In genomic region chr2:96136123-96136720, GRCh38 we compare ENCODE assay signal across 29 cellular contexts. TPM values are rescaled to one million over a fixed set of nuclear protein-coding genes. Genes with fewer than 3 reads are reported as not detected.
A peak's percentile ranks its signal among the peaks of the same experiment; 100 is the strongest.
DNase-seq lines count a peak whose midpoint lies in the region; ATAC-seq and TF ChIP-seq lines count a peak whose summit lies in the region.
"Had no signal": no experiment of that assay in that cellular context is flagged by ENCODE, and none has a peak within 500 bp of the region (broad histone marks: within the 10 kb centered on the region; RNA-seq: fewer than 3 reads in every experiment).

No MANE protein-coding gene starts in this region.

- H3K36me3 ChIP-seq in neuronal stem cell (replicated peaks in 1 of 2; ENCODE audit: control insufficient read depth in 2 of 2, insufficient read depth in 2 of 2, low read length in 2 of 2), result no peaks in the 10 kb centered on the region
- no peaks in the 10 kb centered on the region for H3K36me3 ChIP-seq in lower lobe of right lung
- H3K36me3 ChIP-seq: brain microvascular endothelial cell, stomach, thyroid gland, vagina, WERI-Rb-1 had no signal

- H2AK5ac ChIP-seq in neuronal stem cell (ENCODE audit: low read depth, low read length), result peak overlapping the region; percentile 40

- no peaks in the 10 kb centered on the region for H3K79me1 ChIP-seq in neuronal stem cell (ENCODE audit: low read depth, low read length)

- ATAC-seq in lower lobe of right lung, result no peak

- no peak overlapping the region for H2BK15ac ChIP-seq in neuronal stem cell (ENCODE audit: low read length)

- DNase-seq in DMS 273 (lab: John Stamatoyannopoulos, UW; ENCODE audit: unreplicated experiment), result peak; percentile 64
- DNase-seq in DMS 273 treated with DMSO at 0.1 percent for 48 hours (lab: John Stamatoyannopoulos, UW), result no peak
- DNase-seq in activated naive CD4-positive, alpha-beta T cell treated with anti-CD3 and anti-CD28 coated beads, Interleukin-2, amount 10 ng/mL, durations not matched to agents 7 days and 5 days, result no peak
- no peak for DNase-seq in activated naive CD4-positive, alpha-beta T cell treated with Interleukin-2 at 50 U/mL for 16 hours
- peak; percentile 79 for DNase-seq in NCI-H69 (lab: John Stamatoyannopoulos, UW)
- no peak for DNase-seq in neuronal stem cell (ENCODE audit: low spot score)
- no peak for DNase-seq in lower lobe of right lung
- no peak for DNase-seq in MCF 10A (ENCODE audit: unreplicated experiment)
- DNase-seq: activated CD4-positive, alpha-beta T cell treated with anti-CD3 and anti-CD28 coated beads, Interleukin-2, amount 10 ng/mL, durations not matched to agents 7 days and 5 days; activated naive CD4-positive, alpha-beta T cell treated with anti-CD3 and anti-CD28 coated beads, Interleukin-2, amount 50 U/mL, for 16 hours; amniotic stem cell; brain microvascular endothelial cell; HCEC 1CT; hippocampal formation; KBM-7; mesendoderm; NCI-H1694; NCI-H526 treated with DMSO at 0.1 percent for 48 hours; occipital lobe; stomach; thyroid gland; WERI-Rb-1 had no signal

- no peak overlapping the region for H3K4ac ChIP-seq in neuronal stem cell (ENCODE audit: low read length)

- POLR2A ChIA-PET in MCF 10A (lab: Yijun Ruan, JAX), result no interaction called here

- H3K9ac ChIP-seq in neuronal stem cell (ENCODE audit: low read depth, low read length, poor library complexity), result no peak overlapping the region

- no peak overlapping the region for H2BK12ac ChIP-seq in neuronal stem cell (ENCODE audit: low read length)

- H3K27ac Mint-ChIP-seq in activated naive CD4-positive, alpha-beta T cell treated with anti-CD3 and anti-CD28 coated beads, Interleukin-2, amount 10 ng/mL, durations not matched to agents 7 days and 5 days, result peak overlapping the region; percentile 42
- H3K27ac Mint-ChIP-seq in MCF 10A (ENCODE audit: low read depth, unreplicated experiment), result no peak overlapping the region
- H3K27ac Mint-ChIP-seq: activated CD4-positive, alpha-beta T cell treated with anti-CD3 and anti-CD28 coated beads, Interleukin-2, amount 10 ng/mL, durations not matched to agents 7 days and 5 days had no signal

- no peak overlapping the region for H3K14ac ChIP-seq in neuronal stem cell (ENCODE audit: low read length)

- H3K4me3 ChIP-seq in neuronal stem cell (ENCODE audit: low read length in 2 of 2), result no peak overlapping the region
- H3K4me3 ChIP-seq in lower lobe of right lung, result no peak overlapping the region
- H3K4me3 ChIP-seq: stomach, thyroid gland, vagina had no signal

- H3K36me3 Mint-ChIP-seq in activated naive CD4-positive, alpha-beta T cell treated with anti-CD3 and anti-CD28 coated beads, Interleukin-2, amount 10 ng/mL, durations not matched to agents 7 days and 5 days, result no peaks in the 10 kb centered on the region
- no peaks in the 10 kb centered on the region for H3K36me3 Mint-ChIP-seq in MCF 10A (ENCODE audit: insufficient read depth, unreplicated experiment)

- no peaks in the 10 kb centered on the region for H3K9me3 Mint-ChIP-seq in activated naive CD4-positive, alpha-beta T cell treated with anti-CD3 and anti-CD28 coated beads, Interleukin-2, amount 10 ng/mL, durations not matched to agents 7 days and 5 days
- no peaks in the 10 kb centered on the region for H3K9me3 Mint-ChIP-seq in MCF 10A (ENCODE audit: unreplicated experiment)
- H3K9me3 Mint-ChIP-seq: activated CD4-positive, alpha-beta T cell treated with anti-CD3 and anti-CD28 coated beads, Interleukin-2, amount 10 ng/mL, durations not matched to agents 7 days and 5 days had no signal

- peak overlapping the region; percentile 30 for H3K18ac ChIP-seq in neuronal stem cell (ENCODE audit: low read length)

- H3K23ac ChIP-seq in neuronal stem cell (ENCODE audit: low read depth, low read length, poor library complexity), result no peak overlapping the region

- H3K9me3 ChIP-seq in neuronal stem cell (replicated peaks in 1 of 2; ENCODE audit: control insufficient read depth in 2 of 2, insufficient read depth in 1 of 2, low read depth in 1 of 2, low read length in 2 of 2) (peaks cover 0 to 2% of the 10 kb centered on the region in 2 donors), lower lobe of right lung (no peaks in the 10 kb centered on the region)
- H3K9me3 ChIP-seq: stomach, thyroid gland, vagina had no signal

- BruUV-seq in MCF 10A (replicated peaks; lab: Mats Ljungman, UMichigan), result no TSS peak

- H3K27me3 Mint-ChIP-seq in activated naive CD4-positive, alpha-beta T cell treated with anti-CD3 and anti-CD28 coated beads, Interleukin-2, amount 10 ng/mL, durations not matched to agents 7 days and 5 days, result peaks cover 5% of the 10 kb centered on the region
- H3K27me3 Mint-ChIP-seq in MCF 10A (ENCODE audit: insufficient read depth, unreplicated experiment), result peaks cover 25% of the 10 kb centered on the region
- H3K27me3 Mint-ChIP-seq: activated CD4-positive, alpha-beta T cell treated with anti-CD3 and anti-CD28 coated beads, Interleukin-2, amount 10 ng/mL, durations not matched to agents 7 days and 5 days had no signal

- H4K8ac ChIP-seq in neuronal stem cell (ENCODE audit: low read depth, low read length), result no peak overlapping the region

- WGBS in neuronal stem cell (ENCODE audit: extremely low coverage in 2 of 2, insufficient read length in 2 of 2, insufficient replicate concordance in 1 of 2), 2 donors, result no CpG with 5 or more reads among the region's 8 CpGs

- H3K4me2 ChIP-seq in neuronal stem cell (ENCODE audit: insufficient read depth, low read length, poor library complexity, severe bottlenecking), result no peak overlapping the region

- no peak overlapping the region for H2BK5ac ChIP-seq in neuronal stem cell (ENCODE audit: low read length)

- no peak overlapping the region for H3K4me3 Mint-ChIP-seq in activated naive CD4-positive, alpha-beta T cell treated with anti-CD3 and anti-CD28 coated beads, Interleukin-2, amount 10 ng/mL, durations not matched to agents 7 days and 5 days
- no peak overlapping the region for H3K4me3 Mint-ChIP-seq in MCF 10A (ENCODE audit: unreplicated experiment)
- H3K4me3 Mint-ChIP-seq: activated CD4-positive, alpha-beta T cell treated with anti-CD3 and anti-CD28 coated beads, Interleukin-2, amount 10 ng/mL, durations not matched to agents 7 days and 5 days had no signal

- H3K27me3 ChIP-seq in neuronal stem cell (ENCODE audit: control insufficient read depth in 3 of 3, insufficient read depth in 3 of 3, low read depth in 1 of 3, low read length in 3 of 3) (peaks cover 0 to 64% (median 2%) of the 10 kb centered on the region in 3 experiments), lower lobe of right lung (ENCODE audit: low read depth) (peaks cover 8% of the 10 kb centered on the region)
- H3K27me3 ChIP-seq: thyroid gland, vagina had no signal

- no peak overlapping the region for H2BK120ac ChIP-seq in neuronal stem cell (ENCODE audit: low read depth, low read length)

- TF ChIP-seq CTCF in lower lobe of right lung (IDR thresholded peaks at IDR 0.05) (no peak), MCF 10A (IDR thresholded peaks at IDR 0.05; ENCODE audit: unreplicated experiment) (no peak)

- no peak overlapping the region for H3K27ac ChIP-seq in neuronal stem cell (replicated peaks; ENCODE audit: low read length)
- H3K27ac ChIP-seq in lower lobe of right lung, result no peak overlapping the region
- H3K27ac ChIP-seq: 22Rv1, brain microvascular endothelial cell, RWPE1, stomach, thyroid gland, vagina, WERI-Rb-1 had no signal

- intact Hi-C loops in lower lobe of right lung (cut with DNase I) (no loop called here), MCF 10A (cut with micrococcal nuclease) (loop anchor here (5.0 kb wide), 1 partner anchor 371 kb away; the partner anchor contains the start of gene NEURL3)

- H2AFZ ChIP-seq in neuronal stem cell (ENCODE audit: low read length), result no peak overlapping the region

- no peaks in the 10 kb centered on the region for H3K4me1 ChIP-seq in neuronal stem cell (ENCODE audit: control insufficient read depth in 2 of 2, insufficient read depth in 1 of 2, low read depth in 1 of 2, low read length in 2 of 2)
- no peaks in the 10 kb centered on the region for H3K4me1 ChIP-seq in lower lobe of right lung
- H3K4me1 ChIP-seq: thyroid gland had no signal

- CTCF ChIA-PET in activated naive CD4-positive, alpha-beta T cell treated with anti-CD3 and anti-CD28 coated beads, Interleukin-2, amount 10 ng/mL, durations not matched to agents 7 days and 5 days (lab: Charles Lee), result interaction anchor here (1.1 to 18.7 kb wide), 5 partner anchors 38 to 144 kb away, joined by 3 to 507 read pairs (median 3); no protein-coding TSS in a partner anchor
- CTCF ChIA-PET in MCF 10A (lab: Yijun Ruan, JAX), result interaction anchor here (0.5 to 1.8 kb wide), 3 partner anchors 39 to 664 kb away, joined by 3 to 6 read pairs (median 3); no protein-coding TSS in a partner anchor

- peaks cover 11% of the 10 kb centered on the region for H3K4me1 Mint-ChIP-seq in activated naive CD4-positive, alpha-beta T cell treated with anti-CD3 and anti-CD28 coated beads, Interleukin-2, amount 10 ng/mL, durations not matched to agents 7 days and 5 days
- H3K4me1 Mint-ChIP-seq in MCF 10A (ENCODE audit: insufficient read depth, unreplicated experiment), result no peaks in the 10 kb centered on the region

- H4K91ac ChIP-seq in neuronal stem cell (ENCODE audit: low read depth, low read length, poor library complexity), result peak overlapping the region; percentile 77

RNA-seq across cellular contexts. Expression of gene ASTL, which starts 2.1 kb away (rescaled TPM):
- not detected for polyA plus RNA-seq in neuronal stem cell (2013, experiment 1 of 2)
- polyA plus RNA-seq in neuronal stem cell (2013, experiment 2 of 2), result 0.04 TPM
- total RNA-seq in lower lobe of right lung (not detected), MCF 10A (2022) (not detected in 2 replicates)
- total RNA-seq: chondrocyte, HT1080, occipital lobe, pulmonary artery endothelial cell, skeletal muscle tissue, stomach, thyroid gland, vagina had no signal

RNA-seq across cellular contexts. Expression of gene DUSP2, which starts 9.0 kb away (rescaled TPM):
- 0.59 TPM for polyA plus RNA-seq in neuronal stem cell (2013, experiment 1 of 2)
- 0.58 TPM for polyA plus RNA-seq in neuronal stem cell (2013, experiment 2 of 2)
- total RNA-seq in lower lobe of right lung (5.5 TPM), MCF 10A (2022) (1.3 and 3.3 TPM in 2 replicates)

RNA-seq across cellular contexts. Expression of gene ADRA2B, which starts 19.9 kb away (rescaled TPM):
- polyA plus RNA-seq in neuronal stem cell (2013, experiment 1 of 2), result 3.6 TPM
- 3.7 TPM for polyA plus RNA-seq in neuronal stem cell (2013, experiment 2 of 2)
- total RNA-seq in lower lobe of right lung (0.32 TPM), MCF 10A (2022) (not detected in 2 replicates)
- total RNA-seq: HT1080, occipital lobe, pulmonary artery endothelial cell had no signal

Comparison
In these comparisons a context has a peak if more than half of its experiments do, and no peak if none do; other contexts are left out.
1. DNase-seq: peak in DMS 273 (single experiment) and NCI-H69 (single experiment); none in DMS 273 treated with DMSO at 0.1 percent for 48 hours (single experiment), activated naive CD4-positive, alpha-beta T cell treated with anti-CD3 and anti-CD28 coated beads, Interleukin-2, amount 10 ng/mL, durations not matched to agents 7 days and 5 days (single experiment), activated naive CD4-positive, alpha-beta T cell treated with Interleukin-2 at 50 U/mL for 16 hours (single experiment), neuronal stem cell (single experiment), lower lobe of right lung (single experiment) and MCF 10A (single experiment).